Comparison of ENCODE assay signal across 34 cellular contexts in the genomic region with DNA sequence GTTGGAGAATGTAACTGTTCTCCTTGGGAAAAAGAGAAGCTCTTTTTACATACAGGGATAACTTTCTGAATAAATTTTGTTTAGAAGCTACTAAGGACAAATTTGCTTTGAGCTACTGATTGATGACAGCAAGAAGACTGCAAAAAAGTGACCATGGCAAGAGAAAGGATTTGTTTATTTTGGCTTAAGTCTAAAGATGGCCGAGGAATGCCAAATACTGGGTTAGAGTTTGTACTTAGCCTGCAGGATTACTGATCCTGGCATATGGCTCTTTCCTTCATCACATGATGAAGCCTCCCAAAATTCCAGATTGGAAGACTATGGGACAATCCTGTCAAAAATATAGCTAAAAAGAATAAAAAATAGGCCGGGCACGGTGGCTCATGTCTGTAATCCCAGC.
"Had no signal": no experiment of that assay in that cellular context is flagged by ENCODE, and none has a peak within 500 bp of the region (broad histone marks: within the 10 kb centered on the region; RNA-seq: fewer than 3 reads in every experiment).

No MANE protein-coding gene starts in this region.

- H3K27me3 ChIP-seq: MG63 had no signal

- H3K27ac ChIP-seq: KMS-11 had no signal

- H3K4me3 ChIP-seq: MG63 had no signal

- H3K9ac ChIP-seq: KMS-11 had no signal

- H3K4me2 ChIP-seq: KMS-11 had no signal

- H3K36me3 ChIP-seq: MG63 had no signal

- H3K9me3 ChIP-seq: MG63 had no signal

- DNase-seq: Karpas-422, Kasumi-1, MG63, MM.1S, MV-4-11, NCI-H1048, NCI-H1092, NCI-H1092 treated with DMSO at 0.1 percent for 48 hours, NCI-H1105, NCI-H1105 treated with DMSO at 0.1 percent for 48 hours, NCI-H1417, NCI-H1417 treated with DMSO at 0.1 percent for 48 hours, NCI-H1436, NCI-H1436 treated with DMSO at 0.1 percent for 48 hours, NCI-H146, NCI-H1694, NCI-H1694 treated with DMSO at 0.1 percent for 48 hours, NCI-H187, NCI-H187 treated with DMSO at 0.1 percent for 48 hours, NCI-H1930, NCI-H2029, NCI-H2029 treated with DMSO at 0.1 percent for 48 hours, NCI-H2081, NCI-H2081 treated with DMSO at 0.1 percent for 48 hours, NCI-H2107, NCI-H2171, NCI-H2171 treated with DMSO at 0.1 percent for 48 hours, NCI-H2227 treated with DMSO at 0.1 percent for 48 hours, NCI-H226, NCI-H345, NCI-H446, NCI-H446 treated with DMSO at 0.1 percent for 48 hours, NCI-H510A had no signal
